In the genomic region with DNA sequence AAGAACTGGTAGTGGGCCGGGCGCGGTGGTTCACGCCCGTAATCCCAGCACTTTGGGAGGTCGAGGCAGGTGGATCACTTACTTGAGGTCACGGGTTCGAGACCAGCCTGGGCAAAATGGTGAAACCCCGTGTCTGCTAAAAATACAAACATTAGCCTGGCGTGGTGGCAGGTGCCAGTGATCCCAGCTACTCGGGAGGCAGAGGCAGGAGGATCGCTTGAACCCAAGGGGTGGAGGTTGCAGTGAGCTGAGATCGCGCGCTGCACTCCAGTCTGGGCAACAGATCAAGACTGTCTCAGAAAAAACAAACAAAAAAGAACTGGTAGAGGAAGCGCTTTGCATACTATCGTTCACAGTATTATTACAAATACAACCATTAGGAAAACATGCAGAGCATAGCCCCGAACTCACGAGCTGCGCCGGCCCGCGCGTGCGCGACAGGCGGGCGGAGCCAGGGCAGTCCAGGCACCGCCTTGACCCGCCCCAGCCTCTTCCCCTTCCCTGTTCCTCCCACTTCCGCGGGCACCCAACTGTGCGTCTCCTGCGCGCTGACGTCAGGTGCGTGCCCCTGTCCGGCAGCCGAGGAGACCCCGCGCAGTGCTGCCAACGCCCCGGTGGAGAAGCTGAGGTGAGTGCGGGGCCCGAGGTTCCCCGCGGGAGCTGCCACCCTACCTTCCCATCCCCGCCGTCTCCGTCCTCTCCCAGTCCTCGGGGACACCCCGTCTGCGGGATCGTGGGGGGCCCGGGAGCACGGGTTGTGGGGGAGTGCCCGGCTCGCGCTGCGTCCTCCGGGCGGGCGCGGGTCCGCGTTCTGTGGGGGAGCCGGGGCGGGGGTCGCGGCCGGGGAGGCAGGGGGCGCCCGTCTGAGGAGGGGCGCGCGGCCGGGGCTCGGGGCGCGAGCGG, we compare ENCODE assay signal across 1 cellular context.
TF ChIP-seq lines count a peak whose summit lies in the region.

CDC42 (plus strand) TSS at position 595 of the 903 bp plus-strand sequence. CDS start 25,770 bp downstream, outside the sequence.

TF ChIP-seq in GM12878, 131 proteins besides CTCF, POLR2A, EP300 and RAD21 (continued from another document and continues in another):
- TF ChIP-seq REST (IDR thresholded peaks at IDR 0.05; ENCODE audit: low read depth, low read length) (no peak), LARP7 (IDR thresholded peaks at IDR 0.05) (peak; percentile 32; the same call in 1 of the 2 replicates), IRF4 (IDR thresholded peaks at IDR 0.05; ENCODE audit: low read depth, low read length) (0 out of 2 replicates have a peak, but pooled peaks have one; percentile 20), NRF1 (conservative IDR thresholded peaks at IDR 0.05; ENCODE audit: low read depth, low read length) (peak; percentile 86), NFXL1 (IDR thresholded peaks at IDR 0.05; ENCODE audit: borderline replicate concordance) (no peak), TCF3 (IDR thresholded peaks at IDR 0.05; ENCODE audit: borderline replicate concordance, insufficient read depth, low read depth, low read length) (peak; percentile 75), SPI1 (IDR thresholded peaks at IDR 0.05; ENCODE audit: borderline replicate concordance, insufficient read depth, low read depth, low read length) (peak; percentile 86), TCF7 (IDR thresholded peaks at IDR 0.05; ENCODE audit: borderline replicate concordance) (no peak), JUND (IDR thresholded peaks at IDR 0.05; ENCODE audit: low read depth, low read length) (peak; percentile 24; the same call in 1 of the 2 replicates), IKZF1 (conservative IDR thresholded peaks at IDR 0.05) (peak; percentile 74), CHD2 (IDR thresholded peaks at IDR 0.05; ENCODE audit: borderline replicate concordance, low read depth, low read length) (peak; percentile 63; the same call in 1 of the 2 replicates), POLR2AphosphoS5 (IDR thresholded peaks at IDR 0.05; ENCODE audit: low read length) (peak; percentile 97), SUZ12 (IDR thresholded peaks at IDR 0.05; ENCODE audit: unreplicated experiment) (no peak), POU2F2 (IDR thresholded peaks at IDR 0.05; ENCODE audit: borderline replicate concordance, low read depth, low read length) (peak; percentile 92), PAX5 (IDR thresholded peaks at IDR 0.05; ENCODE audit: borderline replicate concordance, low read depth, low read length) (0 out of 2 replicates have a peak, but pooled peaks have one; percentile 32), DPF2 (IDR thresholded peaks at IDR 0.05) (peak; percentile 66; the same call in 1 of the 2 replicates), KLF5 (IDR thresholded peaks at IDR 0.05; ENCODE audit: partially characterized antibody) (no peak), EGR1 (IDR thresholded peaks at IDR 0.05; ENCODE audit: borderline replicate concordance in 1 of 2, low read depth in 2 of 2, low read length in 2 of 2) (peak; percentile 45 to 100; a peak in 2 of 3 replicates), CREM (IDR thresholded peaks at IDR 0.05; ENCODE audit: low read depth) (peak; percentile 98), ZBTB11 (CRISPR knock-in tag; IDR thresholded peaks at IDR 0.05) (no peak), RELA (IDR thresholded peaks at IDR 0.05; ENCODE audit: borderline replicate concordance, partially characterized antibody) (peak; percentile 34), TBL1XR1 (IDR thresholded peaks at IDR 0.05; ENCODE audit: low read depth, low read length) (peak; percentile 33; the same call in 1 of the 2 replicates), STAT1 (conservative IDR thresholded peaks at IDR 0.05) (0 out of 2 replicates have a peak, but pooled peaks have one; percentile 35), PML (IDR thresholded peaks at IDR 0.05; ENCODE audit: low read length) (peak; percentile 38; the same call in 1 of the 2 replicates), NBN (IDR thresholded peaks at IDR 0.05) (peak; percentile 72; the same call in 1 of the 2 replicates), IRF5 (IDR thresholded peaks at IDR 0.05; ENCODE audit: borderline replicate concordance) (no peak), SP1 (IDR thresholded peaks at IDR 0.05; ENCODE audit: low read depth, low read length) (peak; percentile 62), HDAC2 (IDR thresholded peaks at IDR 0.05) (no peak), RBBP5 (conservative IDR thresholded peaks at IDR 0.05) (no peak), CREB1 (IDR thresholded peaks at IDR 0.05; ENCODE audit: low read depth) (peak; percentile 97), SIN3A (IDR thresholded peaks at IDR 0.05; ENCODE audit: low read depth, low read length) (peak; percentile 70; the same call in 1 of the 2 replicates), ZBTB40 (IDR thresholded peaks at IDR 0.05; ENCODE audit: borderline replicate concordance) (no peak), MEF2A (IDR thresholded peaks at IDR 0.05; ENCODE audit: insufficient read depth, low read depth, low read length) (no peak), GATAD2B (conservative IDR thresholded peaks at IDR 0.05; ENCODE audit: low read depth) (peak; percentile 62; the same call in 1 of the 2 replicates), ZNF217 (IDR thresholded peaks at IDR 0.05) (peak; percentile 83), YY1 (IDR thresholded peaks at IDR 0.05; ENCODE audit: low read depth, low read length) (peak; percentile 86), WRNIP1 (IDR thresholded peaks at IDR 0.05; ENCODE audit: borderline replicate concordance, low read depth, low read length) (no peak), IKZF2 (IDR thresholded peaks at IDR 0.05) (peak in 1 of 2 experiments; percentile 36; a peak in 1 of 4 replicates), TAF1 (IDR thresholded peaks at IDR 0.05; ENCODE audit: borderline replicate concordance, low read depth, low read length) (peak; percentile 95), SMAD1 (IDR thresholded peaks at IDR 0.05; ENCODE audit: low read depth, partially characterized antibody) (no peak), NR2F1 (conservative IDR thresholded peaks at IDR 0.05) (no peak; the same call in 1 of the 2 replicates)
- TF ChIP-seq, protein P1, sequence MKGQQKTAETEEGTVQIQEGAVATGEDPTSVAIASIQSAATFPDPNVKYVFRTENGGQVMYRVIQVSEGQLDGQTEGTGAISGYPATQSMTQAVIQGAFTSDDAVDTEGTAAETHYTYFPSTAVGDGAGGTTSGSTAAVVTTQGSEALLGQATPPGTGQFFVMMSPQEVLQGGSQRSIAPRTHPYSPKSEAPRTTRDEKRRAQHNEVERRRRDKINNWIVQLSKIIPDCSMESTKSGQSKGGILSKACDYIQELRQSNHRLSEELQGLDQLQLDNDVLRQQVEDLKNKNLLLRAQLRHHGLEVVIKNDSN (IDR thresholded peaks at IDR 0.05; ENCODE audit: borderline replicate concordance, extremely low read length, insufficient read depth, low read depth, low read length) = no peak
- TF ChIP-seq, protein P2, sequence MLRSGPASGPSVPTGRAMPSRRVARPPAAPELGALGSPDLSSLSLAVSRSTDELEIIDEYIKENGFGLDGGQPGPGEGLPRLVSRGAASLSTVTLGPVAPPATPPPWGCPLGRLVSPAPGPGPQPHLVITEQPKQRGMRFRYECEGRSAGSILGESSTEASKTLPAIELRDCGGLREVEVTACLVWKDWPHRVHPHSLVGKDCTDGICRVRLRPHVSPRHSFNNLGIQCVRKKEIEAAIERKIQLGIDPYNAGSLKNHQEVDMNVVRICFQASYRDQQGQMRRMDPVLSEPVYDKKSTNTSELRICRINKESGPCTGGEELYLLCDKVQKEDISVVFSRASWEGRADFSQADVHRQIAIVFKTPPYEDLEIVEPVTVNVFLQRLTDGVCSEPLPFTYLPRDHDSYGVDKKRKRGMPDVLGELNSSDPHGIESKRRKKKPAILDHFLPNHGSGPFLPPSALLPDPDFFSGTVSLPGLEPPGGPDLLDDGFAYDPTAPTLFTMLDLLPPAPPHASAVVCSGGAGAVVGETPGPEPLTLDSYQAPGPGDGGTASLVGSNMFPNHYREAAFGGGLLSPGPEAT (IDR thresholded peaks at IDR 0.05; ENCODE audit: low read depth) = 0 out of 2 replicates have a peak, but pooled peaks have one; percentile 15
